15 cellular contexts compared by ENCODE assay signal in the genomic region with DNA sequence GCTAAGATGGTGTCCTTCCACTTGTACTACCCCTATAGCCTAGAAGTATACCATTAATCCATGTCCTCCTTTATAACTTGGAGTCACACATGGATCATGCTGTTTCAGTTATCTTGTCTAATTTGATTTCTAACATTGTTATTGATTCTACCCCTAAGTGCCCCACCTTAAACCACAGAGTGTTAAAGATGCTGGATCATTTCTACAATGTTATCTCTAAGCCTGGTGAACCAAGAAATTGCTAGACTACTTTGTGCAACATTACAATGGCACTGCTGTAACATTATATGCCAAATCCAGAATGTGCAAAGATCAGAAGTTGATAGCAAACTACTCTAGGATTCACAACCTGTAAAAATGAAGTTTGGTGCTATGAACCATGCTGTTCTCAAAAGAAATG. TPM values are rescaled to one million over a fixed set of nuclear protein-coding genes. Genes with fewer than 3 reads are reported as not detected.
A peak's percentile ranks its signal among the peaks of the same experiment; 100 is the strongest.
DNase-seq lines count a peak whose midpoint lies in the region; TF ChIP-seq lines count a peak whose summit lies in the region.
"Had no signal": no experiment of that assay in that cellular context is flagged by ENCODE, and none has a peak within 500 bp of the region (broad histone marks: within the 10 kb centered on the region; RNA-seq: fewer than 3 reads in every experiment).

No MANE protein-coding gene starts in this region.

- peaks cover 4% of the 10 kb centered on the region for H3K4me1 Mint-ChIP-seq in endodermal cell

- H3K27me3 ChIP-seq in GM23248 (replicated peaks; ENCODE audit: insufficient read depth) = no peaks in the 10 kb centered on the region
- no peaks in the 10 kb centered on the region for H3K27me3 ChIP-seq in Loucy (ENCODE audit: insufficient read depth, low read length, poor library complexity, severe bottlenecking)
- H3K27me3 ChIP-seq in endodermal cell (ENCODE audit: control insufficient read depth, insufficient read depth, low read length, poor library complexity, severe bottlenecking) = no peaks in the 10 kb centered on the region

- DNase-seq in EL = peak; percentile 11
- DNase-seq in GM23248 = no peak
- DNase-seq in myocyte (ENCODE audit: low read depth) = peak; percentile 1
- DNase-seq in activated CD4-positive, alpha-beta T cell treated with anti-CD3 and anti-CD28 coated beads for 48 hours = no peak
- DNase-seq in endodermal cell = no peak
- DNase-seq in GF-D8 (lab: John Stamatoyannopoulos, UW) = no peak
- DNase-seq: BE2C; CD4-positive, alpha-beta memory T cell; DMS153; DMS79 treated with DMSO at 0.1 percent for 48 hours; H7 had no signal

- H3K4me3 ChIP-seq in GM23248 (0 out of 2 replicates have a peak overlapping the region, but pooled peaks have one; percentile 41), Loucy (ENCODE audit: low read length, poor library complexity, severe bottlenecking) (no peak overlapping the region), endodermal cell (ENCODE audit: low read length) (no peak overlapping the region)
- H3K4me3 ChIP-seq: K562 had no signal

- TF ChIP-seq CTCF in Loucy (conservative IDR thresholded peaks at IDR 0.05; ENCODE audit: low read length) (no peak), endodermal cell (conservative IDR thresholded peaks at IDR 0.05) (no peak)

- H3K9me3 Mint-ChIP-seq in endodermal cell = no peaks in the 10 kb centered on the region
- H3K9me3 Mint-ChIP-seq: CD4-positive, alpha-beta memory T cell had no signal

- H2AFZ ChIP-seq in GM23248 (no peak overlapping the region), Loucy (ENCODE audit: low read length) (0 out of 2 replicates have a peak overlapping the region, but pooled peaks have one; percentile 6)

- no peaks in the 10 kb centered on the region for H3K79me2 ChIP-seq in GM23248 (ENCODE audit: insufficient read depth)
- no peaks in the 10 kb centered on the region for H3K79me2 ChIP-seq in Loucy (ENCODE audit: insufficient read depth, low read length)

- H3K27ac Mint-ChIP-seq in endodermal cell = no peak overlapping the region
- H3K27ac Mint-ChIP-seq: CD4-positive, alpha-beta memory T cell had no signal

- no peak overlapping the region for H3K4me3 Mint-ChIP-seq in endodermal cell
- H3K4me3 Mint-ChIP-seq: CD4-positive, alpha-beta memory T cell had no signal

- H3K27ac ChIP-seq in GM23248 (peak overlapping the region; percentile 5; the same call in 1 of the 2 replicates), endodermal cell (ENCODE audit: low read depth, low read length) (no peak overlapping the region)
- H3K27ac ChIP-seq: C4-2B, HL-60 had no signal

- H3K9me3 ChIP-seq in GM23248 (ENCODE audit: low read depth) = no peaks in the 10 kb centered on the region
- no peaks in the 10 kb centered on the region for H3K9me3 ChIP-seq in Loucy (ENCODE audit: insufficient read depth, low read depth, low read length)
- no peaks in the 10 kb centered on the region for H3K9me3 ChIP-seq in endodermal cell (ENCODE audit: control insufficient read depth, low read length)
- H3K9me3 ChIP-seq: BE2C had no signal

- no peaks in the 10 kb centered on the region for H3K36me3 Mint-ChIP-seq in endodermal cell (ENCODE audit: low read depth)
- H3K36me3 Mint-ChIP-seq: CD4-positive, alpha-beta memory T cell had no signal

- H3K9me2 ChIP-seq in GM23248 (ENCODE audit: insufficient read depth) = no peaks in the 10 kb centered on the region
- H3K9me2 ChIP-seq in Loucy (replicated peaks; ENCODE audit: low read depth, low read length) = no peaks in the 10 kb centered on the region

- no peaks in the 10 kb centered on the region for H3K36me3 ChIP-seq in GM23248 (ENCODE audit: low read depth)
- H3K36me3 ChIP-seq in Loucy (ENCODE audit: insufficient read depth, low read length) = no peaks in the 10 kb centered on the region
- no peaks in the 10 kb centered on the region for H3K36me3 ChIP-seq in endodermal cell (ENCODE audit: control insufficient read depth, insufficient read depth, low read length)
- H3K36me3 ChIP-seq: BE2C had no signal

- H3K4me2 ChIP-seq in GM23248 (ENCODE audit: unreplicated experiment) = peak overlapping the region; percentile 78
- no peak overlapping the region for H3K4me2 ChIP-seq in Loucy (ENCODE audit: low read depth, low read length, poor library complexity, severe bottlenecking)

- in situ Hi-C loops in GM23248 (cut with MboI) = no loop called here

- peaks cover 22% of the 10 kb centered on the region for H3F3A ChIP-seq in GM23248 (ENCODE audit: insufficient read depth)
- H3F3A ChIP-seq in Loucy (ENCODE audit: low read depth) = no peaks in the 10 kb centered on the region

- H3K4me1 ChIP-seq in GM23248 (ENCODE audit: insufficient read depth) (peaks cover 20% of the 10 kb centered on the region), Loucy (ENCODE audit: insufficient read depth, low read length, poor library complexity, severe bottlenecking) (peaks cover 11% of the 10 kb centered on the region), endodermal cell (ENCODE audit: control insufficient read depth, insufficient read depth, low read length) (no peaks in the 10 kb centered on the region)
- H3K4me1 ChIP-seq: BE2C had no signal

- H3K9ac ChIP-seq in GM23248 = no peak overlapping the region
- no peak overlapping the region for H3K9ac ChIP-seq in Loucy (ENCODE audit: low read depth, low read length, poor library complexity, severe bottlenecking)
- no peak overlapping the region for H3K9ac ChIP-seq in endodermal cell (ENCODE audit: extremely low read depth, low read length, poor library complexity, severe bottlenecking)

- H4K20me1 ChIP-seq in GM23248 (ENCODE audit: insufficient read depth) = no peaks in the 10 kb centered on the region
- H4K20me1 ChIP-seq in Loucy (ENCODE audit: insufficient read depth, low read length, poor library complexity, severe bottlenecking) = no peaks in the 10 kb centered on the region

- no peaks in the 10 kb centered on the region for H3K27me3 Mint-ChIP-seq in endodermal cell (ENCODE audit: insufficient read depth)

RNA-seq across cellular contexts. Expression of a gene that starts 1.7 kb away (rescaled TPM):
- total RNA-seq in GM23248 (2014; rRNA removed; shearing (Covaris generic)) = 6.1 and 6.3 TPM in 2 replicates
- polyA plus RNA-seq in GM23248 (2016; fragmentation: Nextera tagmentation; extraction: Ambion mirVana) = 6.6 and 8.9 TPM in 2 replicates
- total RNA-seq in myocyte = not detected in 2 replicates
- not detected for polyA plus RNA-seq in myocyte (2012)
- total RNA-seq in endodermal cell = not detected
- not detected for polyA plus RNA-seq in endodermal cell (2013, experiment 1 of 2)
- polyA plus RNA-seq in endodermal cell (2013, experiment 2 of 2) = not detected
- total RNA-seq: CD4-positive, alpha-beta memory T cell; H7; K562 had no signal
- polyA plus RNA-seq: CD4-positive, alpha-beta memory T cell had no signal

Comparison
In these comparisons a context has a peak if more than half of its experiments do, and no peak if none do; other contexts are left out.
1. DNase-seq: peak in EL (single experiment) and myocyte (single experiment); none in GM23248 (single experiment), activated CD4-positive, alpha-beta T cell treated with anti-CD3 and anti-CD28 coated beads for 48 hours (single experiment), endodermal cell (single experiment) and GF-D8 (single experiment).